In genomic region chr16:71383054-71383773, GRCh38 we compare ENCODE assay signal across 15 cellular contexts. TPM values are rescaled to one million over a fixed set of nuclear protein-coding genes. Genes with fewer than 3 reads are reported as not detected.
DNase-seq lines count a peak whose midpoint lies in the region; ATAC-seq and TF ChIP-seq lines count a peak whose summit lies in the region.
"Had no signal": no experiment of that assay in that cellular context is flagged by ENCODE, and none has a peak within 500 bp of the region (broad histone marks: within the 10 kb centered on the region; RNA-seq: fewer than 3 reads in every experiment).

No MANE protein-coding gene starts in this region.

- H3K4me3 ChIP-seq in breast epithelium (no peak overlapping the region), SJCRH30 (no peak overlapping the region)

- H3K36me3 Mint-ChIP-seq in MCF 10A (ENCODE audit: insufficient read depth, unreplicated experiment): no peaks in the 10 kb centered on the region

- CTCF ChIA-PET in MCF 10A (lab: Yijun Ruan, JAX): interaction anchor here (1.0 kb wide), 1 partner anchor 25 kb away, joined by 4 read pairs; no protein-coding TSS in a partner anchor

- intact Hi-C loops in breast epithelium (cut with DNase I; ENCODE audit: low total_unique reads) (no loop called here), MCF 10A (cut with micrococcal nuclease) (no loop called here)

- H3K4me1 Mint-ChIP-seq in MCF 10A (ENCODE audit: insufficient read depth, unreplicated experiment): no peaks in the 10 kb centered on the region
- H3K4me1 Mint-ChIP-seq in stimulated activated naive CD8-positive, alpha-beta T cell treated with anti-CD3 and anti-CD28 coated beads, Interleukin-15, amount 100 ng/mL, for 72 hours: no peaks in the 10 kb centered on the region
- H3K4me1 Mint-ChIP-seq: activated T-helper 17 cell treated with anti-CD3 and anti-CD28 coated beads, Interleukin-2, amount 50 U/mL, for 72 hours had no signal

- peak in 1 of 2 donors; percentile 58 for DNase-seq in breast epithelium (ENCODE audit: low spot score in 2 of 2)
- no peak for DNase-seq in MCF 10A (ENCODE audit: unreplicated experiment)
- peak; percentile 8 to 18 for DNase-seq in SJCRH30
- DNase-seq in glomerular visceral epithelial cell (ENCODE audit: extremely low spot score): peak; percentile 5
- DNase-seq in stimulated activated naive CD8-positive, alpha-beta T cell treated with anti-CD3 and anti-CD28 coated beads, Interleukin-15, amount 100 ng/mL, for 72 hours: peak in 1 of 2 donors; percentile 14
- DNase-seq: Calu3, GOT3, NCI-H2227 treated with DMSO at 0.1 percent for 48 hours had no signal

- BruUV-seq in MCF 10A (replicated peaks; lab: Mats Ljungman, UMichigan): no TSS peak

- TF ChIP-seq POLR2A in breast epithelium (IDR thresholded peaks at IDR 0.05): no peak

- H3K9me3 ChIP-seq in breast epithelium (no peaks in the 10 kb centered on the region), SJCRH30 (replicated peaks) (no peaks in the 10 kb centered on the region)

- peak; percentile 68 for ATAC-seq in stimulated activated naive CD8-positive, alpha-beta T cell treated with anti-CD3 and anti-CD28 coated beads, Interleukin-15, amount 100 ng/mL, for 72 hours
- no peak for ATAC-seq in GM18858 (IDR thresholded peaks at IDR 0.05; ENCODE audit: unreplicated experiment)
- ATAC-seq in GM19397 (IDR thresholded peaks at IDR 0.05; ENCODE audit: unreplicated experiment): no peak
- ATAC-seq in GM19351 (IDR thresholded peaks at IDR 0.05; ENCODE audit: unreplicated experiment): no peak
- ATAC-seq: activated T-helper 17 cell treated with anti-CD3 and anti-CD28 coated beads, Interleukin-2, amount 50 U/mL, for 72 hours had no signal

- H3K27me3 ChIP-seq in breast epithelium (no peaks in the 10 kb centered on the region), SJCRH30 (no peaks in the 10 kb centered on the region)

- no peak overlapping the region for H3K27ac Mint-ChIP-seq in MCF 10A (ENCODE audit: low read depth, unreplicated experiment)
- no peak overlapping the region for H3K27ac Mint-ChIP-seq in stimulated activated naive CD8-positive, alpha-beta T cell treated with anti-CD3 and anti-CD28 coated beads, Interleukin-15, amount 100 ng/mL, for 72 hours
- H3K27ac Mint-ChIP-seq: activated T-helper 17 cell treated with anti-CD3 and anti-CD28 coated beads, Interleukin-2, amount 50 U/mL, for 72 hours; T-helper 1 cell treated with Interleukin-12 subunit alpha and Interleukin-12 subunit beta and Interleukin-4 antibody, amounts not matched to agents 30 μg/mL and 1 μg/mL, for 36 hours had no signal

- H3K4me1 ChIP-seq in breast epithelium (no peaks in the 10 kb centered on the region), SJCRH30 (no peaks in the 10 kb centered on the region)

- no peaks in the 10 kb centered on the region for H3K9me3 Mint-ChIP-seq in MCF 10A (ENCODE audit: unreplicated experiment)
- no peaks in the 10 kb centered on the region for H3K9me3 Mint-ChIP-seq in stimulated activated naive CD8-positive, alpha-beta T cell treated with anti-CD3 and anti-CD28 coated beads, Interleukin-15, amount 100 ng/mL, for 72 hours
- H3K9me3 Mint-ChIP-seq: activated T-helper 17 cell treated with anti-CD3 and anti-CD28 coated beads, Interleukin-2, amount 50 U/mL, for 72 hours; T-helper 1 cell treated with Interleukin-12 subunit alpha and Interleukin-12 subunit beta and Interleukin-4 antibody, amounts not matched to agents 30 μg/mL and 1 μg/mL, for 36 hours had no signal

- H3K27ac ChIP-seq in breast epithelium: peak overlapping the region; percentile 43 to 70
- no peak overlapping the region for H3K27ac ChIP-seq in SJCRH30

- H3K36me3 ChIP-seq in breast epithelium (no peaks in the 10 kb centered on the region), SJCRH30 (no peaks in the 10 kb centered on the region)

- H3K4me3 Mint-ChIP-seq in MCF 10A (ENCODE audit: unreplicated experiment): no peak overlapping the region
- H3K4me3 Mint-ChIP-seq in stimulated activated naive CD8-positive, alpha-beta T cell treated with anti-CD3 and anti-CD28 coated beads, Interleukin-15, amount 100 ng/mL, for 72 hours: no peak overlapping the region
- H3K4me3 Mint-ChIP-seq: activated T-helper 17 cell treated with anti-CD3 and anti-CD28 coated beads, Interleukin-2, amount 50 U/mL, for 72 hours; T-helper 1 cell treated with Interleukin-12 subunit alpha and Interleukin-12 subunit beta and Interleukin-4 antibody, amounts not matched to agents 30 μg/mL and 1 μg/mL, for 36 hours had no signal

- TF ChIP-seq CTCF in breast epithelium (IDR thresholded peaks at IDR 0.05): no peak
- TF ChIP-seq CTCF in MCF 10A (IDR thresholded peaks at IDR 0.05; ENCODE audit: unreplicated experiment): no peak

- H3K27me3 Mint-ChIP-seq in MCF 10A (ENCODE audit: insufficient read depth, unreplicated experiment): peaks cover 11% of the 10 kb centered on the region
- peaks cover 25% of the 10 kb centered on the region for H3K27me3 Mint-ChIP-seq in stimulated activated naive CD8-positive, alpha-beta T cell treated with anti-CD3 and anti-CD28 coated beads, Interleukin-15, amount 100 ng/mL, for 72 hours

- POLR2A ChIA-PET in MCF 10A (lab: Yijun Ruan, JAX): no interaction called here

RNA-seq across cellular contexts. Expression of gene CALB2, which starts 24.7 kb away (rescaled TPM):
- total RNA-seq in breast epithelium: 100 to 1,000 TPM in 1 of 3 donors, 10 to 100 TPM in 1, 1 to 10 TPM in 1; 7.5 to 169 (median 22.2) TPM
- total RNA-seq in MCF 10A (2022): 0.23 TPM in 1 of 2 replicates, not detected in the other
- total RNA-seq in SJCRH30 (2014; rRNA removed; shearing (Covaris generic)): not detected in 2 replicates
- total RNA-seq: activated T-helper 17 cell treated with anti-CD3 and anti-CD28 coated beads, Interleukin-2, amount 50 U/mL, for 72 hours; dermis microvascular lymphatic vessel endothelial cell had no signal

RNA-seq across cellular contexts. Expression of gene TLE7, which starts 58.6 kb away (rescaled TPM):
- total RNA-seq in breast epithelium (not detected), MCF 10A (2022) (not detected in 2 replicates)
- total RNA-seq in SJCRH30 (2014; rRNA removed; shearing (Covaris generic)): not detected in 2 replicates
- total RNA-seq: activated T-helper 17 cell treated with anti-CD3 and anti-CD28 coated beads, Interleukin-2, amount 50 U/mL, for 72 hours; Calu3; dermis microvascular lymphatic vessel endothelial cell; ureter had no signal
